Comparison of ENCODE assay signal across 8 cellular contexts in the genomic region with DNA sequence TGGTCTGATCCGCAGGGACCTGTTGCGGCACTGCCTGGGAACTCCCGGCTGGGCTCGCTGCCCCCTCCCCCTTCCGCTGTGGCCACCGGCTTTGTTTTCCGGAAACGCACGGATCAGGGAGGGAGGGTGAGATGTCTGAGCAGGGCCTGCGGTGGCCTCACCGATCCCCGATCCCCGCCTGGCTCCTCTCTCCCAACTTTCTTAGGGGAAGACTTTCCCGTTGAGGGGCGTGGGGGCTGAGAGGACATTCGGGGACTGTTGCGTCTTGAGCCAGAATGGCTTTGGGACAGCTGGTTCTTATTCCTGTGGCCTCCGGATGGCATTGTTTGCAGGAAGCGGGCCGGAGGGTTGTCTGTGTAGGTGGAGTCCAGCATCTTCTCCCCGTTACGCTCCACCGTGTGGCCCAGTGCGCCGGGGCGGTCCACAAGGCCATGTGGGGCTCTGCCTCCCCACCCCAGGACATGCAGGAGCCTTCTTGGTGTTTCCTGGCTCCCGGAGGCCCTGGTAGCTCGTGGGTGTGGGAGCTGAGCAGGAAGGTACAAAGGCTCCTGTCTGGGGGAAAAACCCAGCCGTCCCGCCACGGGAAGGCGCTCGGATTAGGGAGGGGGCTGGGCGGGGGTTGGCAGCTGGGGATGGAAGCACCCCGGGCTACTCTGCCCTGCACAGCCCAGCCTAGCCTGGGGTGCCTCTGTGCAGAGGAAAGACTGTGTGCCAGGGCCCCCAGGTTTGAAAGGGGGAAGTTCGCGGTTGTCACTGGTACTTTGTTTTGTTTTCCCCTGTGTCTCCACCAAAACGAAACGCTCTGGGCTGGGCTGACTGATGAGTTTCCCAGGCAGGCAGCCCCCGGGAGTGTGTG. TPM values are rescaled to one million over a fixed set of nuclear protein-coding genes. Genes with fewer than 3 reads are reported as not detected.
DNase-seq lines count a peak whose midpoint lies in the region; ATAC-seq and TF ChIP-seq lines count a peak whose summit lies in the region.

No MANE protein-coding gene starts in this region.

- peaks cover 0 to 10% (median 0%) of the 10 kb centered on the region in 8 donors for H3K9me3 Mint-ChIP-seq in CD4-positive, alpha-beta memory T cell
- no peaks in the 10 kb centered on the region for H3K9me3 Mint-ChIP-seq in H9

- no peak overlapping the region for H2BK5ac ChIP-seq in H9 (ENCODE audit: insufficient read length, low read length)

- POLR2A ChIA-PET in CD4-positive, alpha-beta memory T cell (lab: Charles Lee; ENCODE audit: partially characterized antibody), result interaction anchor here (0.6 to 2.0 kb wide), 29 partner anchors 9 to 674 kb away, joined by 3 to 12 read pairs (median 4); partner anchors contain the start of genes AP3D1 and MKNK2

- no peak overlapping the region for H4K5ac ChIP-seq in H9 (ENCODE audit: insufficient read length, low read depth, low read length)

- H2BK120ac ChIP-seq in H9 (ENCODE audit: low read depth, low read length, poor library complexity, severe bottlenecking), result no peak overlapping the region

- DNase-seq in CD4-positive, alpha-beta memory T cell, result peak; percentile 78 to 89 (median 84)
- DNase-seq in H9, result peak; percentile 90
- peak; percentile 51 for DNase-seq in NOMO-1 treated with dmso at 0.1 percent for 144 hours (lab: John Stamatoyannopoulos, UW; ENCODE audit: unreplicated experiment)
- peak; percentile 65 for DNase-seq in activated T-cell treated with anti-CD3 and anti-CD28 coated beads for 48 hours (ENCODE audit: low read depth)
- DNase-seq in epithelial cell of esophagus (ENCODE audit: low read depth), result peak; percentile 74
- DNase-seq in mucosa of gallbladder (ENCODE audit: low spot score), result peak; percentile 74
- DNase-seq in stimulated activated CD8-positive, alpha-beta memory T cell treated with anti-CD3 and anti-CD28 coated beads, Interleukin-4, amount 100 ng/mL, for 48 hours, result peak; percentile 81

- peak overlapping the region; percentile 51; the same call in 1 of the 2 replicates for H3K14ac ChIP-seq in H9 (ENCODE audit: insufficient read depth, low read length)

- H3K27me3 ChIP-seq in CD4-positive, alpha-beta memory T cell (ENCODE audit: insufficient read depth, low read length), result no peaks in the 10 kb centered on the region
- no peaks in the 10 kb centered on the region for H3K27me3 ChIP-seq in H9 (ENCODE audit: insufficient read depth, low read length)

- H3K36me3 Mint-ChIP-seq in CD4-positive, alpha-beta memory T cell, result peaks cover 0 to 28% of the 10 kb centered on the region in 2 donors
- H3K36me3 Mint-ChIP-seq in H9 (ENCODE audit: insufficient read depth in 1 of 3, low read depth in 3 of 3), result peaks cover 0 to 2% (median 0%) of the 10 kb centered on the region in 3 experiments; a peak in 1 of 7 replicates

- H3K79me2 ChIP-seq in H9 (ENCODE audit: insufficient read depth, low read length), result peaks cover 33% of the 10 kb centered on the region; the same call in 1 of the 2 replicates

- H3K4me1 Mint-ChIP-seq in CD4-positive, alpha-beta memory T cell, result peaks cover 15 to 49% (median 33%) of the 10 kb centered on the region in 4 donors
- peaks cover 17 to 26% of the 10 kb centered on the region in 2 experiments for H3K4me1 Mint-ChIP-seq in H9

- H2BK15ac ChIP-seq in H9 (ENCODE audit: low read depth, low read length), result no peak overlapping the region

- WGBS in H9 (ENCODE audit: extremely low coverage, insufficient read length, low lambda C conversion rate), result no CpG with 5 or more reads among the region's 40 CpGs

- H3K9me3 ChIP-seq in CD4-positive, alpha-beta memory T cell (ENCODE audit: control insufficient read depth in 1 of 2, low read length in 2 of 2), result no peaks in the 10 kb centered on the region
- no peaks in the 10 kb centered on the region for H3K9me3 ChIP-seq in H9 (ENCODE audit: control insufficient read depth, low read depth, low read length)

- H3K27me3 Mint-ChIP-seq in CD4-positive, alpha-beta memory T cell, result peaks cover 0 to 2% of the 10 kb centered on the region in 2 donors
- no peaks in the 10 kb centered on the region for H3K27me3 Mint-ChIP-seq in H9 (ENCODE audit: low read depth)

- peak overlapping the region; percentile 57 for H3K9ac ChIP-seq in H9 (ENCODE audit: extremely low read depth, insufficient read length, low read length)

- H3K4me3 Mint-ChIP-seq in CD4-positive, alpha-beta memory T cell, result peak overlapping the region; percentile 90 to 99 (median 97)
- H3K4me3 Mint-ChIP-seq in H9, result peak overlapping the region; percentile 91 to 96

- H3K23me2 ChIP-seq in H9 (ENCODE audit: insufficient read length, low read depth, low read length, poor library complexity, severe bottlenecking), result peaks cover 9% of the 10 kb centered on the region

- no peak overlapping the region for H3K18ac ChIP-seq in H9 (ENCODE audit: insufficient read length, low read depth, low read length)

- peak overlapping the region; percentile 97 to 100 (median 99) for H3K27ac Mint-ChIP-seq in CD4-positive, alpha-beta memory T cell
- H3K27ac Mint-ChIP-seq in H9, result peak overlapping the region; percentile 85 to 98 (median 94); a peak in 6 of 7 replicates

- CTCF ChIA-PET in CD4-positive, alpha-beta memory T cell (lab: Charles Lee; ENCODE audit: partially characterized antibody), result interaction anchor here (0.6 to 1.3 kb wide), 6 partner anchors 12 to 142 kb away, joined by 3 to 4 read pairs (median 3); no protein-coding TSS in a partner anchor

- H3K79me1 ChIP-seq in H9 (ENCODE audit: insufficient read depth, low read depth, low read length, poor library complexity, severe bottlenecking), result peaks cover 9% of the 10 kb centered on the region

- H2BK12ac ChIP-seq in H9 (ENCODE audit: insufficient read length, low read depth, low read length), result no peak overlapping the region

- no peak overlapping the region for H2AK5ac ChIP-seq in H9 (ENCODE audit: insufficient read length, low read length)

- peak overlapping the region; percentile 81 to 99 for H3K4me3 ChIP-seq in CD4-positive, alpha-beta memory T cell (ENCODE audit: low read length in 2 of 2)
- H3K4me3 ChIP-seq in epithelial cell of esophagus (ENCODE audit: low read length), result peak overlapping the region; percentile 68

- no peak overlapping the region for H3K23ac ChIP-seq in H9 (ENCODE audit: insufficient read length, low read depth, low read length)

- peaks cover 45% of the 10 kb centered on the region for H3K4me1 ChIP-seq in CD4-positive, alpha-beta memory T cell (ENCODE audit: insufficient read depth, low read length)
- H3K4me1 ChIP-seq in H9 (ENCODE audit: insufficient read depth, low read length), result no peaks in the 10 kb centered on the region; the same call in 1 of the 2 replicates

- no peak overlapping the region for H2BK20ac ChIP-seq in H9 (ENCODE audit: low read depth, low read length, poor library complexity, severe bottlenecking)

- H4K91ac ChIP-seq in H9 (ENCODE audit: insufficient read length, low read depth, low read length), result no peak overlapping the region

- TF ChIP-seq CTCF in H9 (conservative IDR thresholded peaks at IDR 0.05) (no peak), epithelial cell of esophagus (IDR thresholded peaks at IDR 0.05; ENCODE audit: insufficient read depth, low read depth, low read length, missing control alignments) (no peak)

- H3K36me3 ChIP-seq in CD4-positive, alpha-beta memory T cell (ENCODE audit: insufficient read depth, low read length), result no peaks in the 10 kb centered on the region

- no peak overlapping the region for H4K8ac ChIP-seq in H9 (replicated peaks; ENCODE audit: insufficient read length, low read depth, low read length)

- H2AFZ ChIP-seq in H9 (ENCODE audit: low read length), result no peak overlapping the region

- intact Hi-C loops in CD4-positive, alpha-beta memory T cell (cut with micrococcal nuclease), result loop anchor here (1.0 kb wide), 3 partner anchors 37 to 154 kb away; partner anchors contain the start of genes ADAT3, IZUMO4, MOB3A and SCAMP4

- ATAC-seq in GM18909 (IDR thresholded peaks at IDR 0.05; ENCODE audit: poor library complexity, unreplicated experiment), result no peak

- no peak overlapping the region for H3K56ac ChIP-seq in H9 (ENCODE audit: insufficient read length, low read depth, low read length)

- peak overlapping the region; percentile 80 for H3K4me2 ChIP-seq in H9 (ENCODE audit: insufficient read depth, insufficient read length, low read length)

- no peaks in the 10 kb centered on the region for H4K20me1 ChIP-seq in H9 (ENCODE audit: control insufficient read depth, insufficient read depth, insufficient read length)

- H3K4ac ChIP-seq in H9 (ENCODE audit: low read depth, low read length), result no peak overlapping the region

- H3K27ac ChIP-seq in CD4-positive, alpha-beta memory T cell (ENCODE audit: low read depth, low read length), result peak overlapping the region; percentile 91
- H3K27ac ChIP-seq in H9 (ENCODE audit: insufficient read length, low read depth, low read length), result no peak overlapping the region

- no peak overlapping the region for H3T11ph ChIP-seq in H9 (ENCODE audit: low read length)

RNA-seq across cellular contexts. Expression of gene CSNK1G2, which starts 1.3 kb away (rescaled TPM):
- total RNA-seq in CD4-positive, alpha-beta memory T cell, result 100 to 1,000 TPM; 142 to 144 TPM
- 10 to 100 TPM; 11.3 to 56.7 TPM for polyA plus RNA-seq in CD4-positive, alpha-beta memory T cell
- total RNA-seq in H9 (2021) (96.6 and 100.0 TPM in 2 replicates), mucosa of gallbladder (77.5 TPM)

RNA-seq across cellular contexts. Expression of gene ADAT3, which starts 37.1 kb away (rescaled TPM):
- 1 to 10 TPM; 3.7 to 4.9 TPM for total RNA-seq in CD4-positive, alpha-beta memory T cell
- 1 to 10 TPM; 1.4 to 3.9 TPM for polyA plus RNA-seq in CD4-positive, alpha-beta memory T cell
- total RNA-seq in H9 (2021) (12.2 and 12.9 TPM in 2 replicates), mucosa of gallbladder (10.6 TPM)

RNA-seq across cellular contexts. Expression of gene SCAMP4, which starts 37.1 kb away (rescaled TPM):
- total RNA-seq in CD4-positive, alpha-beta memory T cell, result 10 to 100 TPM; 23.4 to 29.1 TPM
- 10 to 100 TPM in 1 of 2 donors, 1 to 10 TPM in 1; 9.8 to 15.5 TPM for polyA plus RNA-seq in CD4-positive, alpha-beta memory T cell
- total RNA-seq in H9 (2021) (65.0 and 69.0 TPM in 2 replicates), mucosa of gallbladder (89.3 TPM)

RNA-seq across cellular contexts. Expression of gene ABHD17A, which starts 57.0 kb away (rescaled TPM):
- 100 to 1,000 TPM; 106 to 109 TPM for total RNA-seq in CD4-positive, alpha-beta memory T cell
- 100 to 1,000 TPM; 138 to 204 TPM for polyA plus RNA-seq in CD4-positive, alpha-beta memory T cell
- total RNA-seq in H9 (2021) (47.5 and 50.3 TPM in 2 replicates), mucosa of gallbladder (85.2 TPM)
